19 cellular contexts compared by ENCODE assay signal in genomic region chr1:178688244-178688643, GRCh38. TPM values are rescaled to one million over a fixed set of nuclear protein-coding genes. Genes with fewer than 3 reads are reported as not detected.
DNase-seq lines count a peak whose midpoint lies in the region; ATAC-seq and TF ChIP-seq lines count a peak whose summit lies in the region.
"Had no signal": no experiment of that assay in that cellular context is flagged by ENCODE, and none has a peak within 500 bp of the region (broad histone marks: within the 10 kb centered on the region; RNA-seq: fewer than 3 reads in every experiment).

No MANE protein-coding gene starts in this region.

- DNase-seq in AG10803 (ENCODE audit: low read depth), result peak; percentile 69
- DNase-seq in HL-60 (ENCODE audit: low read depth in 1 of 2, low spot score in 1 of 2), result peak in 1 of 2 experiments; percentile 67
- peak; percentile 76 to 80 for DNase-seq in cardiac fibroblast (ENCODE audit: low read depth in 2 of 2)
- peak; percentile 35 for DNase-seq in omental fat pad (ENCODE audit: low spot score)
- DNase-seq in NCI-H2196 treated with DMSO at 0.1 percent for 48 hours (lab: John Stamatoyannopoulos, UW; ENCODE audit: unreplicated experiment), result no peak
- DNase-seq in coronary artery (ENCODE audit: low spot score), result no peak
- DNase-seq: activated CD4-positive, alpha-beta T cell treated with anti-CD3 and anti-CD28 coated beads for 1 hour; CD8-positive, alpha-beta memory T cell; GF-D8; hippocampal formation; mammary epithelial cell; naive B cell; NCI-H2029 treated with DMSO at 0.1 percent for 48 hours; NCI-H446 treated with DMSO at 0.1 percent for 48 hours; NK-92 treated with Interleukin-12 subunit alpha and Interleukin-12 subunit beta, amount 100 ng/mL, for 24 hours; right lobe of liver had no signal

- TF ChIP-seq CTCF in AG10803 (conservative IDR thresholded peaks at IDR 0.05; ENCODE audit: low read length), result no peak
- no peak for TF ChIP-seq CTCF in HL-60 (IDR thresholded peaks at IDR 0.05; ENCODE audit: insufficient read depth, low read length)
- no peak for TF ChIP-seq CTCF in cardiac fibroblast (IDR thresholded peaks at IDR 0.05; ENCODE audit: low read depth, low read length)
- TF ChIP-seq CTCF in omental fat pad (IDR thresholded peaks at IDR 0.05), result no peak
- no peak for TF ChIP-seq CTCF in coronary artery (IDR thresholded peaks at IDR 0.05)

- H3K27ac ChIP-seq in HL-60 (replicated peaks) (0 out of 2 replicates have a peak overlapping the region, but pooled peaks have one; percentile 10), coronary artery (no peak overlapping the region)
- H3K27ac ChIP-seq: ovary, right lobe of liver, thoracic aorta had no signal

- ATAC-seq in omental fat pad (ENCODE audit: low FRiP score) (peak; percentile 58), HG03439 (IDR thresholded peaks at IDR 0.05; ENCODE audit: unreplicated experiment) (no peak)

- no peaks in the 10 kb centered on the region for H3K27me3 ChIP-seq in HL-60 (ENCODE audit: insufficient read depth, poor library complexity, severe bottlenecking)
- H3K27me3 ChIP-seq: ovary, right lobe of liver had no signal

- no peak overlapping the region for H3K4me3 ChIP-seq in AG10803 (ENCODE audit: low read length)
- no peak overlapping the region for H3K4me3 ChIP-seq in HL-60 (replicated peaks; ENCODE audit: insufficient read depth, low read length)
- no peak overlapping the region for H3K4me3 ChIP-seq in cardiac fibroblast (replicated peaks in 1 of 2; ENCODE audit: low read depth in 2 of 2, low read length in 2 of 2)
- no peak overlapping the region for H3K4me3 ChIP-seq in coronary artery
- H3K4me3 ChIP-seq: ovary, right lobe of liver, thoracic aorta had no signal

RNA-seq across cellular contexts. Expression of gene RALGPS2, which starts 36.8 kb away (rescaled TPM):
- 10 to 100 TPM; 13.1 to 32.1 (median 21.4) TPM for total RNA-seq in omental fat pad

Comparison
In these comparisons a context has a peak if more than half of its experiments do, and no peak if none do; other contexts are left out.
1. DNase-seq: peak in AG10803 (single experiment), cardiac fibroblast (2 of 2) and omental fat pad (single experiment); none in NCI-H2196 treated with DMSO at 0.1 percent for 48 hours (single experiment) and coronary artery (single experiment).